ENCODE assay signal across 8 cellular contexts in genomic region chr3:122942937-122943827, GRCh38.
DNase-seq lines count a peak whose midpoint lies in the region; ATAC-seq and FAIRE-seq lines count a peak whose summit lies in the region.

No MANE protein-coding gene starts in this region.

- H2BK12ac ChIP-seq in neuronal stem cell (ENCODE audit: low read length): peak overlapping the region; percentile 16

- no peak overlapping the region for H3K23ac ChIP-seq in neuronal stem cell (ENCODE audit: low read depth, low read length, poor library complexity)

- H2AK5ac ChIP-seq in neuronal stem cell (ENCODE audit: low read depth, low read length): no peak overlapping the region

- H3K27me3 ChIP-seq in neuronal stem cell (ENCODE audit: control insufficient read depth in 3 of 3, insufficient read depth in 3 of 3, low read depth in 1 of 3, low read length in 3 of 3): no peaks in the 10 kb centered on the region

- no peak overlapping the region for H3K27ac ChIP-seq in neuronal stem cell (replicated peaks; ENCODE audit: low read length)

- H3K4me1 ChIP-seq in neuronal stem cell (ENCODE audit: control insufficient read depth in 2 of 2, insufficient read depth in 1 of 2, low read depth in 1 of 2, low read length in 2 of 2): peaks cover 0 to 12% of the 10 kb centered on the region in 2 donors

- no CpG with 5 or more reads among the region's 23 CpGs for WGBS in neuronal stem cell (ENCODE audit: extremely low coverage in 2 of 2, insufficient read length in 2 of 2, insufficient replicate concordance in 1 of 2), 2 donors

- H2BK120ac ChIP-seq in neuronal stem cell (ENCODE audit: low read depth, low read length): no peak overlapping the region

- DNase-seq in AG20443 (ENCODE audit: low spot score) (peak; percentile 86), GM18507 (ENCODE audit: extremely low spot score, insufficient read length, low read depth) (peak; percentile 69), NCI-H2029 (lab: John Stamatoyannopoulos, UW) (peak; percentile 44), fibroblast of the conjunctiva (ENCODE audit: low read depth) (peak; percentile 13), neuronal stem cell (ENCODE audit: low spot score) (peak; percentile 67)
- DNase-seq in activated CD8-positive, alpha-beta memory T cell treated with anti-CD3 and anti-CD28 coated beads for 48 hours (ENCODE audit: low read depth in 2 of 3, low spot score in 2 of 3): peak in 2 of 3 experiments; percentile 5 to 14

- H3K9me3 ChIP-seq in neuronal stem cell (replicated peaks in 1 of 2; ENCODE audit: control insufficient read depth in 2 of 2, insufficient read depth in 1 of 2, low read depth in 1 of 2, low read length in 2 of 2): no peaks in the 10 kb centered on the region

- H3K4ac ChIP-seq in neuronal stem cell (ENCODE audit: low read length): no peak overlapping the region

- peak; percentile 49 for FAIRE-seq in GM18507 (lab: Jason Lieb, UNC)

- no peak overlapping the region for H2BK5ac ChIP-seq in neuronal stem cell (ENCODE audit: low read length)

- no peak overlapping the region for H4K8ac ChIP-seq in neuronal stem cell (ENCODE audit: low read depth, low read length)

- no peak overlapping the region for H3K4me3 ChIP-seq in neuronal stem cell (ENCODE audit: low read length in 2 of 2)

- H2AFZ ChIP-seq in neuronal stem cell (ENCODE audit: low read length): no peak overlapping the region

- H3K18ac ChIP-seq in neuronal stem cell (ENCODE audit: low read length): peak overlapping the region; percentile 15

- H3K14ac ChIP-seq in neuronal stem cell (ENCODE audit: low read length): no peak overlapping the region

- no peak overlapping the region for H3K9ac ChIP-seq in neuronal stem cell (ENCODE audit: low read depth, low read length, poor library complexity)

- H2BK15ac ChIP-seq in neuronal stem cell (ENCODE audit: low read length): no peak overlapping the region

- H3K4me2 ChIP-seq in neuronal stem cell (ENCODE audit: insufficient read depth, low read length, poor library complexity, severe bottlenecking): no peak overlapping the region

- peaks cover 2% of the 10 kb centered on the region for H3K79me1 ChIP-seq in neuronal stem cell (ENCODE audit: low read depth, low read length)

- H4K91ac ChIP-seq in neuronal stem cell (ENCODE audit: low read depth, low read length, poor library complexity): no peak overlapping the region

- peaks cover 0 to 100% of the 10 kb centered on the region in 2 donors for H3K36me3 ChIP-seq in neuronal stem cell (replicated peaks in 1 of 2; ENCODE audit: control insufficient read depth in 2 of 2, insufficient read depth in 2 of 2, low read length in 2 of 2)

- ATAC-seq in HG03342 (IDR thresholded peaks at IDR 0.05; ENCODE audit: unreplicated experiment): no peak
- no peak for ATAC-seq in HG02938 (IDR thresholded peaks at IDR 0.05; ENCODE audit: unreplicated experiment)

Comparison
In these comparisons a context has a peak if more than half of its experiments do, and no peak if none do; other contexts are left out.
1. DNase-seq: peak in every context shown above with its lines; median percentile 86 in AG20443; 69 in GM18507; 67 in neuronal stem cell; 44 in NCI-H2029; 13 in fibroblast of the conjunctiva; 10 in activated CD8-positive, alpha-beta memory T cell treated with anti-CD3 and anti-CD28 coated beads for 48 hours.